In the genomic region with DNA sequence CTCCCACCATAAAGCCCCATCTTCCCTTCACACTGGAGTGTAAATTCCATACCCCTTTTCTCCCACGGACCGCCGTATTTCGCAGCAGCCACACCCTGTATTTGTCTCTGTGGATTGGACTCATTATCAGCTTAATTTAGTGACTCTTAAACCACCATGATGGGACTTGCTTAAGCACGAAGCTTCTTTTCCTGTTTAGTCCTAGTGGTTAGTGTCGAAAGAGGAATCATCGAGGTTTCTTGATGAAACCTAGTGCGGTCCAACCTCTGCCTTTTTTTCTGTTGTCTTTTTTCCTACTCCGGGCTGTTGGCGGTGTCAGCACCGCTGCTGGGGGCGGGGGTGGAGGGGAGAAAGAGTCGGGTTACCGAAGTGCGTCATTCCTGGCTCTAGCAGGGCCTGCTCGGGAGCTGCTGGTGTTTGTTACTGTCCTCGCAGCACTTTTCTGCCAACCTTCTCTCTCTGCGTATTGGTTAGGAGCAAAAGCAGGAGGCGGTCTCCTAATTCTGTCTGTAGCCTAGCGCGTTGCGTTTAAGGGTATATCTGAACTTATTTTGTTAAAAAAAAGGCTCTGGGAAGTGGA, we compare ENCODE assay signal across 8 cellular contexts. TPM values are rescaled to one million over a fixed set of nuclear protein-coding genes. Genes with fewer than 3 reads are reported as not detected.
DNase-seq lines count a peak whose midpoint lies in the region; ATAC-seq, FAIRE-seq and TF ChIP-seq lines count a peak whose summit lies in the region.

No MANE protein-coding gene starts in this region.

- no peaks in the 10 kb centered on the region for H3K27me3 ChIP-seq in keratinocyte (ENCODE audit: control insufficient read depth, extremely low read depth, insufficient read depth, low read length)

- no peak for TF ChIP-seq CTCF in keratinocyte (optimal IDR thresholded peaks at IDR 0.05 in 1 of 3, IDR thresholded peaks at IDR 0.05 in 1 of 3, conservative IDR thresholded peaks at IDR 0.05 in 1 of 3; ENCODE audit: extremely low read depth in 1 of 3, insufficient read depth in 2 of 3, low read length in 3 of 3)

- no peaks in the 10 kb centered on the region for H4K20me1 ChIP-seq in keratinocyte (ENCODE audit: control insufficient read depth, extremely low read depth, insufficient read depth, low read length)

- H3K4me3 ChIP-seq in keratinocyte (ENCODE audit: control insufficient read depth in 2 of 3, extremely low read depth in 1 of 3, insufficient read depth in 2 of 3, low read depth in 1 of 3, low read length in 3 of 3): peak overlapping the region; percentile 73 to 79 (median 77)

- peaks cover 5% of the 10 kb centered on the region for H3K4me1 ChIP-seq in keratinocyte (ENCODE audit: control insufficient read depth, extremely low read depth, insufficient read depth, low read length)

- no peaks in the 10 kb centered on the region for H3K9me3 ChIP-seq in keratinocyte (ENCODE audit: control insufficient read depth, low read depth, low read length)

- dilution Hi-C loops in keratinocyte (cut with MboI; ENCODE audit: extremely low pct_ligation_motif_present, low sequenced_read_pairs): no loop called here

- ATAC-seq in GM19043 (IDR thresholded peaks at IDR 0.05; ENCODE audit: low read depth, unreplicated experiment) (peak; percentile 64), HG03378 (IDR thresholded peaks at IDR 0.05; ENCODE audit: unreplicated experiment) (peak; percentile 74)
- peak; percentile 59 to 61 for ATAC-seq in activated CD4-positive, CD25-positive, alpha-beta regulatory T cell treated with anti-CD3 and anti-CD28 coated beads, Interleukin-2, amount 50 U/mL, for 24 hours

- H3K27ac ChIP-seq in keratinocyte (ENCODE audit: control insufficient read depth, insufficient read depth, low read length): peak overlapping the region; percentile 87

- H3K4me2 ChIP-seq in keratinocyte (ENCODE audit: control insufficient read depth, extremely low read depth, insufficient read depth, low read depth, low read length): peak overlapping the region; percentile 64

- DNase-seq in AG08396 (ENCODE audit: low spot score) (peak; percentile 79), NCI-H446 (lab: John Stamatoyannopoulos, UW) (peak; percentile 75 to 90), cerebellar cortex (ENCODE audit: low spot score) (peak; percentile 94), keratinocyte (ENCODE audit: low read depth, low spot score) (no peak)
- DNase-seq in stimulated activated CD4-positive, alpha-beta T cell treated with anti-CD3 and anti-CD28 coated beads, Interleukin-12 subunit alpha, Interleukin-12 subunit beta, amount 100 ng/mL, for 48 hours (ENCODE audit: low read depth in 2 of 3, low spot score in 1 of 3): peak; percentile 72 to 84 (median 80)

- no peaks in the 10 kb centered on the region for H3K9me1 ChIP-seq in keratinocyte (ENCODE audit: control insufficient read depth, extremely low read depth, insufficient read depth, low read length)

- peak overlapping the region; percentile 98 for H3K9ac ChIP-seq in keratinocyte (ENCODE audit: control insufficient read depth, extremely low read depth, insufficient read depth, low read length)

- H3K79me2 ChIP-seq in keratinocyte (ENCODE audit: control insufficient read depth, insufficient read depth, low read length): peaks cover 49% of the 10 kb centered on the region

- peak; percentile 64 for FAIRE-seq in keratinocyte (lab: Jason Lieb, UNC)

- H3K36me3 ChIP-seq in keratinocyte (ENCODE audit: control insufficient read depth in 2 of 2, extremely low read depth in 1 of 2, insufficient read depth in 2 of 2, low read length in 2 of 2): no peaks in the 10 kb centered on the region

- H2AFZ ChIP-seq in keratinocyte (ENCODE audit: control insufficient read depth, low read length): no peak overlapping the region

RNA-seq across cellular contexts. Expression of gene STAG2, which starts 1.4 kb away (rescaled TPM):
- 24.9 to 42.9 TPM (median 26.5 TPM) in 3 replicates for polyA plus RNA-seq in keratinocyte
- 119 TPM for polyA plus RNA-seq in keratinocyte (2011; ENCODE audit: low read depth)
- 16.5 and 32.0 TPM in 2 replicates for polyA plus RNA-seq in keratinocyte (2011; cell fraction: cytosol; rRNA removed)
- polyA plus RNA-seq in keratinocyte (2011; cell fraction: nucleus; rRNA removed): 24.0 and 31.4 TPM in 2 replicates
- 27.2 and 30.7 TPM in 2 replicates for polyA plus RNA-seq in keratinocyte (2012; ENCODE audit: low replicate concordance)
- 10.9 to 79.2 TPM (median 34.2 TPM) in 3 replicates for polyA minus RNA-seq in keratinocyte
- polyA minus RNA-seq in keratinocyte (2011; cell fraction: cytosol; rRNA and poly(A)+ RNA removed): 34.5 TPM
- polyA minus RNA-seq in keratinocyte (2011; cell fraction: nucleus; rRNA and poly(A)+ RNA removed): 32.3 and 76.1 TPM in 2 replicates
